In the genomic region with DNA sequence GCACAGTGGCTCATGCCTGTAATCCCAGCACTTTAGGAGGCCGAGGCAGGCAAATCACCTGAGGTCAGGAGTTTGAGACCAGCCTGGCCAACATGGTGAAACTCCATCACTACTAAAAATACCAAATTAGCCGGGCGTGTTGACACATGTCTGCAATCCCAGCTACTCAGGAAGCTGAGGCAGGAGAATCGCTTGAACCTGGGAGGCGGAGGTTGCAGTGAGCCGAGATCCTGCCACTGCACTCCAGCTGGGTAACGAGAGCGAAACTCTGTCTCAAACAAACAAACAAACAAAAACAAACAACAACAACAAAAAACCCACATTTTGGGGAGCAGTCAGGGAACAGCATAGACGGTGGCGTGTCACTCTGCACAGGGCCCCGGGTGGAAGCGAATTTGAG, we compare ENCODE assay signal across 3 cellular contexts. TPM values are rescaled to one million over a fixed set of nuclear protein-coding genes. Genes with fewer than 3 reads are reported as not detected.
"Had no signal": no experiment of that assay in that cellular context is flagged by ENCODE, and none has a peak within 500 bp of the region (broad histone marks: within the 10 kb centered on the region; RNA-seq: fewer than 3 reads in every experiment).

No MANE protein-coding gene starts in this region.

RNA-seq across cellular contexts. Expression of gene PXDN, which starts 12.8 kb away (rescaled TPM):
- total RNA-seq: activated CD4-positive, alpha-beta memory T cell treated with anti-CD3 and anti-CD28 coated beads, Interleukin-2, amount 10 ng/mL, durations not matched to agents 7 days and 5 days; activated T-helper 17 cell treated with anti-CD3 and anti-CD28 coated beads, Interleukin-2, amount 50 U/mL, for 72 hours; T-helper 17 cell had no signal
